In the genomic region with DNA sequence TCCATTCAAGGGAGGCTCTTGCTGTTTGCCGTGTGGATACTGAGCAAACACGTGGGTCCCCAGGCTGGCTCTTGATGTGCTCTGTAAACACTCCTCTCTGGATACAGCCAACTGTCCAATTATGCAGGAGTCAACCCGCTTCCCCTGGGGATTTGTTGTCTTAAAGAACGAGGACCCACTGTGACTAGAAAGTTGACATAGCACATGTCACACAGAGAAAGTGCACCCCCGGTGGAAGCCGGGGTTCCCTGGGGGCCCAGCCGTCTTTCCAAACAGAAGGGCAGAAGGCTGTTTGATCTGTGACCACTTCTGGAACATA, we compare ENCODE assay signal across 14 cellular contexts.
DNase-seq lines count a peak whose midpoint lies in the region; ATAC-seq and TF ChIP-seq lines count a peak whose summit lies in the region.
"Had no signal": no experiment of that assay in that cellular context is flagged by ENCODE, and none has a peak within 500 bp of the region (broad histone marks: within the 10 kb centered on the region; RNA-seq: fewer than 3 reads in every experiment).

No MANE protein-coding gene starts in this region.

- intact Hi-C loops in activated CD8-positive, alpha-beta T cell treated with anti-CD3 and anti-CD28 coated beads for 36 hours (cut with micrococcal nuclease) = no loop called here
- intact Hi-C loops in thyroid gland (cut with DNase I) = no loop called here

- H3K27me3 ChIP-seq in thyroid gland = no peaks in the 10 kb centered on the region

- POLR2A ChIA-PET in activated CD8-positive, alpha-beta T cell treated with anti-CD3 and anti-CD28 coated beads, Interleukin-2, amount 10 ng/mL, durations not matched to agents 7 days and 5 days (lab: Charles Lee) = no interaction called here
- POLR2A ChIA-PET in activated CD8-positive, alpha-beta T cell treated with anti-CD3 and anti-CD28 coated beads for 36 hours (lab: Charles Lee) = no interaction called here

- no peak for TF ChIP-seq POLR2A in thyroid gland (IDR thresholded peaks at IDR 0.05)

- DNase-seq in activated CD8-positive, alpha-beta T cell treated with anti-CD3 and anti-CD28 coated beads, Interleukin-2, amount 10 ng/mL, durations not matched to agents 7 days and 5 days = no peak
- DNase-seq in activated CD8-positive, alpha-beta T cell treated with anti-CD3 and anti-CD28 coated beads for 36 hours = no peak
- DNase-seq in NCI-H2171 treated with DMSO at 0.1 percent for 48 hours (lab: John Stamatoyannopoulos, UW) (peak; percentile 77), ecto neural progenitor cell (ENCODE audit: low spot score) (peak; percentile 55), thyroid gland (peak; percentile 12 to 26), SKM-1 (lab: John Stamatoyannopoulos, UW; ENCODE audit: unreplicated experiment) (no peak)
- DNase-seq: activated naive CD4-positive, alpha-beta T cell treated with Interleukin-2 at 50 U/mL for 16 hours; Calu3; foreskin melanocyte; MV-4-11; T1000 had no signal

- no peak overlapping the region for H3K4me3 Mint-ChIP-seq in activated CD8-positive, alpha-beta T cell treated with anti-CD3 and anti-CD28 coated beads, Interleukin-2, amount 10 ng/mL, durations not matched to agents 7 days and 5 days
- no peak overlapping the region for H3K4me3 Mint-ChIP-seq in activated CD8-positive, alpha-beta T cell treated with anti-CD3 and anti-CD28 coated beads for 36 hours
- H3K4me3 Mint-ChIP-seq: mesothelial cell of epicardium had no signal

- no peaks in the 10 kb centered on the region for H3K9me3 Mint-ChIP-seq in activated CD8-positive, alpha-beta T cell treated with anti-CD3 and anti-CD28 coated beads, Interleukin-2, amount 10 ng/mL, durations not matched to agents 7 days and 5 days (ENCODE audit: insufficient read depth)
- no peaks in the 10 kb centered on the region for H3K9me3 Mint-ChIP-seq in activated CD8-positive, alpha-beta T cell treated with anti-CD3 and anti-CD28 coated beads for 36 hours
- H3K9me3 Mint-ChIP-seq: mesothelial cell of epicardium had no signal

- TF ChIP-seq CTCF in activated CD8-positive, alpha-beta T cell treated with anti-CD3 and anti-CD28 coated beads for 36 hours (IDR thresholded peaks at IDR 0.05) = no peak
- TF ChIP-seq CTCF in thyroid gland (IDR thresholded peaks at IDR 0.05) = no peak

- H3K36me3 ChIP-seq in thyroid gland = no peaks in the 10 kb centered on the region

- no peaks in the 10 kb centered on the region for H3K9me3 ChIP-seq in thyroid gland

- peaks cover 39% of the 10 kb centered on the region for H3K4me1 Mint-ChIP-seq in activated CD8-positive, alpha-beta T cell treated with anti-CD3 and anti-CD28 coated beads, Interleukin-2, amount 10 ng/mL, durations not matched to agents 7 days and 5 days (ENCODE audit: low read depth)
- H3K4me1 Mint-ChIP-seq in activated CD8-positive, alpha-beta T cell treated with anti-CD3 and anti-CD28 coated beads for 36 hours (ENCODE audit: low read depth) = peaks cover 2% of the 10 kb centered on the region

- peaks cover 2% of the 10 kb centered on the region for H3K27me3 Mint-ChIP-seq in activated CD8-positive, alpha-beta T cell treated with anti-CD3 and anti-CD28 coated beads, Interleukin-2, amount 10 ng/mL, durations not matched to agents 7 days and 5 days (ENCODE audit: low read depth)
- peaks cover 4% of the 10 kb centered on the region for H3K27me3 Mint-ChIP-seq in activated CD8-positive, alpha-beta T cell treated with anti-CD3 and anti-CD28 coated beads for 36 hours

- WGBS in thyroid gland, 2 donors = 16 to 25% methylated on average over 7 of the region's 7 CpGs

- no peak for ATAC-seq in activated CD8-positive, alpha-beta T cell treated with anti-CD3 and anti-CD28 coated beads, Interleukin-2, amount 10 ng/mL, durations not matched to agents 7 days and 5 days
- ATAC-seq in activated CD8-positive, alpha-beta T cell treated with anti-CD3 and anti-CD28 coated beads for 36 hours = no peak
- no peak for ATAC-seq in GM21529 (IDR thresholded peaks at IDR 0.05; ENCODE audit: unreplicated experiment)
- ATAC-seq in HG03175 (IDR thresholded peaks at IDR 0.05; ENCODE audit: unreplicated experiment) = no peak

- no peak overlapping the region for H3K27ac ChIP-seq in thyroid gland

- CTCF ChIA-PET in activated CD8-positive, alpha-beta T cell treated with anti-CD3 and anti-CD28 coated beads, Interleukin-2, amount 10 ng/mL, durations not matched to agents 7 days and 5 days (lab: Charles Lee) = interaction anchor here (0.6 to 2.3 kb wide), 4 partner anchors 390 to 434 kb away, joined by 3 to 17 read pairs (median 10); no protein-coding TSS in a partner anchor
- CTCF ChIA-PET in activated CD8-positive, alpha-beta T cell treated with anti-CD3 and anti-CD28 coated beads for 36 hours (lab: Charles Lee) = interaction anchor here (1.6 to 2.5 kb wide), 3 partner anchors 391 to 401 kb away, joined by 8 to 15 read pairs (median 13); no protein-coding TSS in a partner anchor

- peaks cover 0 to 12% of the 10 kb centered on the region in 2 donors for H3K4me1 ChIP-seq in thyroid gland

- no peak overlapping the region for H3K4me3 ChIP-seq in thyroid gland (replicated peaks in 1 of 3)

- H3K27ac Mint-ChIP-seq in activated CD8-positive, alpha-beta T cell treated with anti-CD3 and anti-CD28 coated beads, Interleukin-2, amount 10 ng/mL, durations not matched to agents 7 days and 5 days = peak overlapping the region; percentile 64
- H3K27ac Mint-ChIP-seq in activated CD8-positive, alpha-beta T cell treated with anti-CD3 and anti-CD28 coated beads for 36 hours = no peak overlapping the region
- H3K27ac Mint-ChIP-seq: mesothelial cell of epicardium had no signal

- H3K36me3 Mint-ChIP-seq in activated CD8-positive, alpha-beta T cell treated with anti-CD3 and anti-CD28 coated beads, Interleukin-2, amount 10 ng/mL, durations not matched to agents 7 days and 5 days (ENCODE audit: low read depth) = no peaks in the 10 kb centered on the region
- H3K36me3 Mint-ChIP-seq in activated CD8-positive, alpha-beta T cell treated with anti-CD3 and anti-CD28 coated beads for 36 hours (ENCODE audit: low read depth) = no peaks in the 10 kb centered on the region
- H3K36me3 Mint-ChIP-seq: mesothelial cell of epicardium had no signal

Comparison
In these comparisons a context has a peak if more than half of its experiments do, and no peak if none do; other contexts are left out.
1. DNase-seq: peak in NCI-H2171 treated with DMSO at 0.1 percent for 48 hours (single experiment), ecto neural progenitor cell (single experiment) and thyroid gland (2 of 2); none in activated CD8-positive, alpha-beta T cell treated with anti-CD3 and anti-CD28 coated beads, Interleukin-2, amount 10 ng/mL, durations not matched to agents 7 days and 5 days (single experiment), activated CD8-positive, alpha-beta T cell treated with anti-CD3 and anti-CD28 coated beads for 36 hours (single experiment) and SKM-1 (single experiment).